19 cellular contexts compared by ENCODE assay signal in the genomic region with DNA sequence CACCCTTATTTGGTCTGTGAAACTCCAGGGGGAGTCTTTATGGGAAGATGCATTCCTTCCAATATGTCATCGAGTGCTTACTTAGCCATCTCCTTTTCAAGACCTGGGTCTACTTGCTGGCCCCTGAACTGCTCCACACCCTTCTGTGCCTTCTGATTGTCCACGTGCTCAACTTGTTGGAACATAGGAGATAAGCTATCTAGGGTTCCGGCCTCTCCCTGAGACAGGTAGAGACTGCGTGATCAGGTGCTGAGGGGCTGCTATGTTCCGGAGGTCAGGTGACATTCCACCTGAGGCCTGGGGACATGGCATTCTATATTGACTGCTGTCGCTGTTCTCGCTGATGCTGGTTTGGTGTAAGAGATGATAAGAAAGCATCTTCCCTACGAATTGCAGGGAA.
DNase-seq lines count a peak whose midpoint lies in the region; ATAC-seq and TF ChIP-seq lines count a peak whose summit lies in the region.
"Had no signal": no experiment of that assay in that cellular context is flagged by ENCODE, and none has a peak within 500 bp of the region (broad histone marks: within the 10 kb centered on the region; RNA-seq: fewer than 3 reads in every experiment).

No MANE protein-coding gene starts in this region.

- no peaks in the 10 kb centered on the region for H3K9me2 ChIP-seq in HCT116 (ENCODE audit: insufficient read depth)

- CTCF ChIA-PET in HCT116 (lab: Charles Lee), result no interaction called here
- CTCF ChIA-PET in activated naive CD4-positive, alpha-beta T cell treated with anti-CD3 and anti-CD28 coated beads, Interleukin-2, amount 10 ng/mL, durations not matched to agents 7 days and 5 days (lab: Charles Lee), result no interaction called here

- H3K4me3 ChIP-seq in HCT116 (replicated peaks in 1 of 2; ENCODE audit: low read depth in 1 of 2, low read length in 2 of 2) (no peak overlapping the region), sigmoid colon (no peak overlapping the region), ascending aorta (no peak overlapping the region)

- H3K4me3 Mint-ChIP-seq in activated naive CD4-positive, alpha-beta T cell treated with anti-CD3 and anti-CD28 coated beads, Interleukin-2, amount 10 ng/mL, durations not matched to agents 7 days and 5 days, result no peak overlapping the region
- H3K4me3 Mint-ChIP-seq in effector memory CD8-positive, alpha-beta T cell, result no peak overlapping the region
- H3K4me3 Mint-ChIP-seq: CD8-positive, alpha-beta T cell had no signal

- intact Hi-C loops in HCT116 (cut with micrococcal nuclease) (no loop called here), left colon (cut with DNase I, micrococcal nuclease) (no loop called here), sigmoid colon (cut with DNase I) (no loop called here), ascending aorta (cut with DNase I) (no loop called here)

- POLR2A ChIA-PET in HCT116 (lab: Charles Lee), result no interaction called here

- H3K27ac Mint-ChIP-seq in activated naive CD4-positive, alpha-beta T cell treated with anti-CD3 and anti-CD28 coated beads, Interleukin-2, amount 10 ng/mL, durations not matched to agents 7 days and 5 days, result no peak overlapping the region
- no peak overlapping the region for H3K27ac Mint-ChIP-seq in effector memory CD8-positive, alpha-beta T cell
- H3K27ac Mint-ChIP-seq: CD8-positive, alpha-beta T cell had no signal

- H3K27ac ChIP-seq in HCT116 (ENCODE audit: low read depth, low read length) (peak overlapping the region; percentile 88), VCaP (peak overlapping the region; percentile 84), sigmoid colon (no peak overlapping the region), ascending aorta (no peak overlapping the region)

- 66 to 85% methylated on average over 8 of the region's 8 CpGs for WGBS in sigmoid colon, 2 donors

- peaks cover 9% of the 10 kb centered on the region for H3K4me1 Mint-ChIP-seq in activated naive CD4-positive, alpha-beta T cell treated with anti-CD3 and anti-CD28 coated beads, Interleukin-2, amount 10 ng/mL, durations not matched to agents 7 days and 5 days
- H3K4me1 Mint-ChIP-seq in effector memory CD8-positive, alpha-beta T cell (ENCODE audit: low read depth in 2 of 2), result no peaks in the 10 kb centered on the region

- no peaks in the 10 kb centered on the region for H3K36me3 Mint-ChIP-seq in activated naive CD4-positive, alpha-beta T cell treated with anti-CD3 and anti-CD28 coated beads, Interleukin-2, amount 10 ng/mL, durations not matched to agents 7 days and 5 days
- no peaks in the 10 kb centered on the region for H3K36me3 Mint-ChIP-seq in effector memory CD8-positive, alpha-beta T cell (ENCODE audit: insufficient read depth)
- H3K36me3 Mint-ChIP-seq: CD8-positive, alpha-beta T cell had no signal

- H3K9ac ChIP-seq in HCT116 (ENCODE audit: low read length), result no peak overlapping the region

- ATAC-seq in HCT116 (no peak), left colon (peak; percentile 8)
- no peak for ATAC-seq in effector memory CD8-positive, alpha-beta T cell (replicated peaks)
- ATAC-seq: CD8-positive, alpha-beta T cell; HepG2 had no signal

- H3K4me1 ChIP-seq in HCT116 (ENCODE audit: control insufficient read depth in 1 of 2, insufficient read depth in 2 of 2, low read length in 2 of 2) (peaks cover 44 to 49% of the 10 kb centered on the region in 2 experiments), sigmoid colon (peaks cover 0 to 10% (median 7%) of the 10 kb centered on the region in 4 donors), ascending aorta (peaks cover 0 to 6% of the 10 kb centered on the region in 2 donors)

- RAD21 ChIA-PET in HCT116 (lab: Charles Lee; ENCODE audit: low non-redundant PET in 1 of 2, low total read pairs in 2 of 2, uncharacterized antibody in 2 of 2, unreplicated experiment in 2 of 2), result no interaction called here

- H2AFZ ChIP-seq in HCT116 (ENCODE audit: low read depth, low read length, poor library complexity, severe bottlenecking), result no peak overlapping the region

- TF ChIP-seq CTCF in HCT116 (IDR thresholded peaks at IDR 0.05 in 2 of 3, conservative IDR thresholded peaks at IDR 0.05 in 1 of 3; ENCODE audit: borderline replicate concordance in 1 of 3, insufficient read depth in 1 of 3, low read depth in 2 of 3, low read length in 2 of 3), result no peak
- no peak for TF ChIP-seq CTCF in VCaP (conservative IDR thresholded peaks at IDR 0.05)
- no peak for TF ChIP-seq CTCF in sigmoid colon (IDR thresholded peaks at IDR 0.05)
- TF ChIP-seq CTCF in ascending aorta (IDR thresholded peaks at IDR 0.05), result no peak

- DNase-seq in HCT116 (ENCODE audit: low read depth, low spot score), result no peak
- DNase-seq in left colon, result no peak
- peak; percentile 29 for DNase-seq in sigmoid colon
- DNase-seq in activated naive CD4-positive, alpha-beta T cell treated with anti-CD3 and anti-CD28 coated beads, Interleukin-2, amount 10 ng/mL, durations not matched to agents 7 days and 5 days, result no peak
- DNase-seq in effector memory CD8-positive, alpha-beta T cell, result no peak
- DNase-seq in NAMALWA (ENCODE audit: low spot score), result no peak
- DNase-seq in ascending aorta (ENCODE audit: low spot score in 2 of 2), result no peak
- DNase-seq: CD8-positive, alpha-beta T cell; DND-41; Kasumi-1; MV-4-11; NCI-H2029; NCI-H446; NCI-H524 treated with DMSO at 0.1 percent for 48 hours; NCI-H774; RPMI8226; SHP77 had no signal

- TF ChIP-seq EP300 in sigmoid colon (IDR thresholded peaks at IDR 0.05), result no peak

- H3K36me3 ChIP-seq in HCT116 (ENCODE audit: control insufficient read depth in 1 of 2, insufficient read depth in 2 of 2, low read length in 2 of 2) (no peaks in the 10 kb centered on the region), sigmoid colon (no peaks in the 10 kb centered on the region), ascending aorta (no peaks in the 10 kb centered on the region)

- no peaks in the 10 kb centered on the region for H3K79me2 ChIP-seq in HCT116 (ENCODE audit: insufficient read depth, low read length)

- no peak for TF ChIP-seq POLR2A in HCT116 (IDR thresholded peaks at IDR 0.05; ENCODE audit: borderline replicate concordance, extremely low read depth, insufficient read depth, insufficient read length)
- TF ChIP-seq POLR2A in sigmoid colon (IDR thresholded peaks at IDR 0.05), result no peak

- H3K9me3 ChIP-seq in HCT116 (ENCODE audit: control insufficient read depth in 1 of 2, insufficient read depth in 1 of 2, low read depth in 1 of 2, low read length in 2 of 2) (no peaks in the 10 kb centered on the region), sigmoid colon (no peaks in the 10 kb centered on the region), ascending aorta (no peaks in the 10 kb centered on the region)

- 0 out of 2 replicates have a peak overlapping the region, but pooled peaks have one; percentile 77 for H3K4me2 ChIP-seq in HCT116 (ENCODE audit: low read length)

- H3K27me3 Mint-ChIP-seq in activated naive CD4-positive, alpha-beta T cell treated with anti-CD3 and anti-CD28 coated beads, Interleukin-2, amount 10 ng/mL, durations not matched to agents 7 days and 5 days, result peaks cover 4% of the 10 kb centered on the region
- H3K27me3 Mint-ChIP-seq in effector memory CD8-positive, alpha-beta T cell, result no peaks in the 10 kb centered on the region

- no peaks in the 10 kb centered on the region for H4K20me1 ChIP-seq in HCT116 (ENCODE audit: insufficient read depth)

- BruUV-seq in HCT116 (replicated peaks; lab: Mats Ljungman, UMichigan), result no TSS peak

- H3K9me3 Mint-ChIP-seq in activated naive CD4-positive, alpha-beta T cell treated with anti-CD3 and anti-CD28 coated beads, Interleukin-2, amount 10 ng/mL, durations not matched to agents 7 days and 5 days, result no peaks in the 10 kb centered on the region
- no peaks in the 10 kb centered on the region for H3K9me3 Mint-ChIP-seq in effector memory CD8-positive, alpha-beta T cell
- H3K9me3 Mint-ChIP-seq: CD8-positive, alpha-beta T cell had no signal

- H3K27me3 ChIP-seq in HCT116 (ENCODE audit: insufficient read depth, low read length) (no peaks in the 10 kb centered on the region), sigmoid colon (no peaks in the 10 kb centered on the region), ascending aorta (no peaks in the 10 kb centered on the region)

- TF ChIP-seq RAD21 in HCT116 (IDR thresholded peaks at IDR 0.05; ENCODE audit: low read depth), result no peak

TF ChIP-seq in HCT116, 20 proteins besides CTCF, POLR2A, EP300 and RAD21:
- TF ChIP-seq, protein P1, sequence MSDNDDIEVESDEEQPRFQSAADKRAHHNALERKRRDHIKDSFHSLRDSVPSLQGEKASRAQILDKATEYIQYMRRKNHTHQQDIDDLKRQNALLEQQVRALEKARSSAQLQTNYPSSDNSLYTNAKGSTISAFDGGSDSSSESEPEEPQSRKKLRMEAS (IDR thresholded peaks at IDR 0.05), result no peak
- no peak for TF ChIP-seq EZH2phosphoT487 (IDR thresholded peaks at IDR 0.05; ENCODE audit: borderline replicate concordance)

Comparison
In these comparisons a context has a peak if more than half of its experiments do, and no peak if none do; other contexts are left out.
1. H3K27ac ChIP-seq: peak in HCT116 (single experiment) and VCaP (single experiment); none in sigmoid colon (0 of 4) and ascending aorta (0 of 2).